10 cellular contexts compared by ENCODE assay signal in genomic region chrX:95076449-95076848, GRCh38.
DNase-seq lines count a peak whose midpoint lies in the region; ATAC-seq and TF ChIP-seq lines count a peak whose summit lies in the region.
"Had no signal": no experiment of that assay in that cellular context is flagged by ENCODE, and none has a peak within 500 bp of the region (broad histone marks: within the 10 kb centered on the region; RNA-seq: fewer than 3 reads in every experiment).

No MANE protein-coding gene starts in this region.

- H3K4me1 Mint-ChIP-seq in chondrocyte (ENCODE audit: low read depth) = no peaks in the 10 kb centered on the region
- no peaks in the 10 kb centered on the region for H3K4me1 Mint-ChIP-seq in stimulated activated memory B cell treated with anti-CD40 and anti-IgM and Interleukin-4, amounts not matched to agents 10 μg/mL and 1 μg/mL and 100 μg/mL, for 72 hours
- H3K4me1 Mint-ChIP-seq: activated T-helper 17 cell treated with anti-CD3 and anti-CD28 coated beads, Interleukin-2, amount 50 U/mL, for 72 hours; mesothelial cell of epicardium had no signal

- H3K27ac Mint-ChIP-seq in chondrocyte (ENCODE audit: unreplicated experiment) = no peak overlapping the region
- no peak overlapping the region for H3K27ac Mint-ChIP-seq in stimulated activated memory B cell treated with anti-CD40 and anti-IgM and Interleukin-4, amounts not matched to agents 10 μg/mL and 1 μg/mL and 100 μg/mL, for 72 hours
- H3K27ac Mint-ChIP-seq: activated T-helper 17 cell treated with anti-CD3 and anti-CD28 coated beads, Interleukin-2, amount 50 U/mL, for 72 hours; mesothelial cell of epicardium had no signal

- TF ChIP-seq CTCF in 22Rv1 (IDR thresholded peaks at IDR 0.05) (peak; percentile 78), GM10266 (IDR thresholded peaks at IDR 0.05; ENCODE audit: control insufficient read depth, insufficient read depth, low read depth, missing control alignments) (peak; percentile 46), chondrocyte (IDR thresholded peaks at IDR 0.05) (peak; percentile 78)

- H3K27ac ChIP-seq in 22Rv1 = no peak overlapping the region

- peaks cover 5% of the 10 kb centered on the region for H3K9me3 Mint-ChIP-seq in chondrocyte (ENCODE audit: low read depth)
- peaks cover 5% of the 10 kb centered on the region for H3K9me3 Mint-ChIP-seq in stimulated activated memory B cell treated with anti-CD40 and anti-IgM and Interleukin-4, amounts not matched to agents 10 μg/mL and 1 μg/mL and 100 μg/mL, for 72 hours

- DNase-seq in GM10266 (ENCODE audit: extremely low spot score) (no peak), NCI-H345 (lab: John Stamatoyannopoulos, UW) (peak; percentile 49), chondrocyte (ENCODE audit: low spot score) (no peak), cerebellum (ENCODE audit: low spot score) (no peak), HuH-7.5 (ENCODE audit: low spot score) (no peak)

- peaks cover 10% of the 10 kb centered on the region for H3K27me3 Mint-ChIP-seq in chondrocyte (ENCODE audit: low read depth)
- H3K27me3 Mint-ChIP-seq in stimulated activated memory B cell treated with anti-CD40 and anti-IgM and Interleukin-4, amounts not matched to agents 10 μg/mL and 1 μg/mL and 100 μg/mL, for 72 hours = no peaks in the 10 kb centered on the region
- H3K27me3 Mint-ChIP-seq: activated T-helper 17 cell treated with anti-CD3 and anti-CD28 coated beads, Interleukin-2, amount 50 U/mL, for 72 hours had no signal

- H3K4me3 Mint-ChIP-seq in chondrocyte (ENCODE audit: unreplicated experiment) = no peak overlapping the region
- no peak overlapping the region for H3K4me3 Mint-ChIP-seq in stimulated activated memory B cell treated with anti-CD40 and anti-IgM and Interleukin-4, amounts not matched to agents 10 μg/mL and 1 μg/mL and 100 μg/mL, for 72 hours
- H3K4me3 Mint-ChIP-seq: activated T-helper 17 cell treated with anti-CD3 and anti-CD28 coated beads, Interleukin-2, amount 50 U/mL, for 72 hours; mesothelial cell of epicardium had no signal

- no peaks in the 10 kb centered on the region for H3K36me3 Mint-ChIP-seq in chondrocyte (ENCODE audit: low read depth)
- no peaks in the 10 kb centered on the region for H3K36me3 Mint-ChIP-seq in stimulated activated memory B cell treated with anti-CD40 and anti-IgM and Interleukin-4, amounts not matched to agents 10 μg/mL and 1 μg/mL and 100 μg/mL, for 72 hours
- H3K36me3 Mint-ChIP-seq: mesothelial cell of epicardium had no signal

- ATAC-seq in HG02798 (IDR thresholded peaks at IDR 0.05; ENCODE audit: poor library complexity, unreplicated experiment) = no peak
- no peak for ATAC-seq in stimulated activated memory B cell treated with anti-CD40 and anti-IgM and Interleukin-4, amounts not matched to agents 10 μg/mL and 1 μg/mL and 100 μg/mL, for 72 hours
- ATAC-seq: activated T-helper 17 cell treated with anti-CD3 and anti-CD28 coated beads, Interleukin-2, amount 50 U/mL, for 72 hours had no signal
